ENCODE assay signal across 1 cellular context in genomic region chr4:138192113-138192512, GRCh38.
TF ChIP-seq lines count a peak whose summit lies in the region.

No MANE protein-coding gene starts in this region.

TF ChIP-seq in K562, 482 proteins besides CTCF, POLR2A, EP300 and RAD21:
- TF ChIP-seq NBN (IDR thresholded peaks at IDR 0.05; ENCODE audit: low read depth) = no peak
- no peak for TF ChIP-seq PYGO2 (tag; IDR thresholded peaks at IDR 0.05)
- no peak for TF ChIP-seq ZFP36 (IDR thresholded peaks at IDR 0.05; ENCODE audit: low read depth, low read length, partially characterized antibody)
- no peak for TF ChIP-seq ZNF518B (CRISPR knock-in tag; IDR thresholded peaks at IDR 0.05)
- TF ChIP-seq SMAD1 (IDR thresholded peaks at IDR 0.05; ENCODE audit: low read depth, low read length, partially characterized antibody) = no peak
- TF ChIP-seq SIRT6 (IDR thresholded peaks at IDR 0.05; ENCODE audit: low read depth, low read length) = no peak
- TF ChIP-seq YY1 (IDR thresholded peaks at IDR 0.05; ENCODE audit: borderline replicate concordance in 1 of 3, control insufficient read depth in 1 of 3, extremely low read depth in 1 of 3, insufficient read depth in 3 of 3, insufficient read length in 1 of 3, insufficient replicate concordance in 2 of 3, low read depth in 1 of 3, low read length in 2 of 3) = no peak
- no peak for TF ChIP-seq ZBTB8A (IDR thresholded peaks at IDR 0.05; ENCODE audit: partially characterized antibody)
- no peak for TF ChIP-seq SMARCB1 (IDR thresholded peaks at IDR 0.05; ENCODE audit: insufficient read length, low read depth)
- no peak for TF ChIP-seq RBM39 (optimal IDR thresholded peaks at IDR 0.05; ENCODE audit: low read depth, low read length)
- no peak for TF ChIP-seq MTF1 (CRISPR knock-in tag; IDR thresholded peaks at IDR 0.05; ENCODE audit: borderline replicate concordance)
- no peak for TF ChIP-seq E2F6 (IDR thresholded peaks at IDR 0.05; ENCODE audit: borderline replicate concordance in 1 of 2, extremely low read depth in 1 of 2, insufficient read depth in 1 of 2, insufficient read length in 1 of 2, low read depth in 1 of 2, low read length in 1 of 2, poor library complexity in 1 of 2, severe bottlenecking in 1 of 2)
- no peak for TF ChIP-seq TAL1 (IDR thresholded peaks at IDR 0.05)
- no peak for TF ChIP-seq MYC (IDR thresholded peaks at IDR 0.05; ENCODE audit: low read depth, low read length)
- no peak for TF ChIP-seq MYC (CRISPR knock-in tag; IDR thresholded peaks at IDR 0.05; ENCODE audit: borderline replicate concordance, low read depth)
- no peak for TF ChIP-seq STAT5B (CRISPR knock-in tag; IDR thresholded peaks at IDR 0.05)
- TF ChIP-seq ERF (CRISPR knock-in tag; IDR thresholded peaks at IDR 0.05) = no peak
- TF ChIP-seq ZNF274 (IDR thresholded peaks at IDR 0.05; ENCODE audit: borderline replicate concordance, low read depth, low read length) = no peak
- TF ChIP-seq HMBOX1 (IDR thresholded peaks at IDR 0.05) = no peak
- TF ChIP-seq GABPA (tag; conservative IDR thresholded peaks at IDR 0.05; ENCODE audit: low read depth) = no peak
- TF ChIP-seq ZNF699 (CRISPR knock-in tag; IDR thresholded peaks at IDR 0.05; ENCODE audit: insufficient replicate concordance) = no peak
- TF ChIP-seq E2F8 (IDR thresholded peaks at IDR 0.05; ENCODE audit: low read depth, partially characterized antibody) = no peak
- 0 out of 2 replicates have a peak, but pooled peaks have one; percentile 27 for TF ChIP-seq ZEB2 (IDR thresholded peaks at IDR 0.05)
- TF ChIP-seq JUND (IDR thresholded peaks at IDR 0.05; ENCODE audit: borderline replicate concordance, low read depth, low read length) = 0 out of 2 replicates have a peak, but pooled peaks have one; percentile 29
- no peak for TF ChIP-seq JUND (tag; IDR thresholded peaks at IDR 0.05; ENCODE audit: borderline replicate concordance, low read depth, low read length)
- TF ChIP-seq FOSL1 (tag; conservative IDR thresholded peaks at IDR 0.05) = peak; percentile 45
- no peak for TF ChIP-seq NR3C1 (CRISPR knock-in tag; IDR thresholded peaks at IDR 0.05)
- no peak for TF ChIP-seq TEAD1 (CRISPR knock-in tag; IDR thresholded peaks at IDR 0.05)
- no peak for TF ChIP-seq KDM2B (CRISPR knock-in tag; IDR thresholded peaks at IDR 0.05)
- TF ChIP-seq ZNF696 (CRISPR knock-in tag; conservative IDR thresholded peaks at IDR 0.05) = no peak
- TF ChIP-seq ZNF76 (CRISPR knock-in tag; IDR thresholded peaks at IDR 0.05; ENCODE audit: borderline replicate concordance) = no peak
- no peak for TF ChIP-seq PATZ1 (CRISPR knock-in tag; IDR thresholded peaks at IDR 0.05; ENCODE audit: borderline replicate concordance)
- TF ChIP-seq E4F1 (CRISPR knock-in tag; IDR thresholded peaks at IDR 0.05; ENCODE audit: borderline replicate concordance) = no peak
- TF ChIP-seq TEAD4 (IDR thresholded peaks at IDR 0.05; ENCODE audit: low read length) = 0 out of 2 replicates have a peak, but pooled peaks have one; percentile 9
- TF ChIP-seq TEAD4 (CRISPR knock-in tag; IDR thresholded peaks at IDR 0.05; ENCODE audit: borderline replicate concordance) = no peak
- TF ChIP-seq ATF3 (IDR thresholded peaks at IDR 0.05) = peak; percentile 56
- no peak for TF ChIP-seq ATF3 (CRISPR knock-in tag; conservative IDR thresholded peaks at IDR 0.05)
- TF ChIP-seq KLF13 (tag; IDR thresholded peaks at IDR 0.05; ENCODE audit: borderline replicate concordance, low read depth) = no peak
- TF ChIP-seq JUN (IDR thresholded peaks at IDR 0.05; ENCODE audit: borderline replicate concordance, low read depth, low read length) = 0 out of 2 replicates have a peak, but pooled peaks have one; percentile 7
- no peak for TF ChIP-seq JUN (CRISPR knock-in tag; IDR thresholded peaks at IDR 0.05; ENCODE audit: borderline replicate concordance)
- TF ChIP-seq CCNT2 (IDR thresholded peaks at IDR 0.05; ENCODE audit: borderline replicate concordance, extremely low read depth, insufficient read length, low read depth, low read length) = no peak
- no peak for TF ChIP-seq ZNF280B (CRISPR knock-in tag; IDR thresholded peaks at IDR 0.05)
